Comparison of ENCODE assay signal across 22 cellular contexts in genomic region chr2:83051538-83052192, GRCh38.
DNase-seq lines count a peak whose midpoint lies in the region; ATAC-seq and TF ChIP-seq lines count a peak whose summit lies in the region.
"Had no signal": no experiment of that assay in that cellular context is flagged by ENCODE, and none has a peak within 500 bp of the region (broad histone marks: within the 10 kb centered on the region; RNA-seq: fewer than 3 reads in every experiment).

No MANE protein-coding gene starts in this region.

- peak overlapping the region; percentile 74 for H3K27ac Mint-ChIP-seq in mesothelial cell of epicardium
- H3K27ac Mint-ChIP-seq: activated CD4-positive, alpha-beta T cell treated with anti-CD3 and anti-CD28 coated beads, Interleukin-2, amount 10 ng/mL, durations not matched to agents 7 days and 5 days had no signal

- H3K4me3 ChIP-seq in choroid plexus epithelial cell (ENCODE audit: low read depth, low read length) = no peak overlapping the region
- no peak overlapping the region for H3K4me3 ChIP-seq in lower lobe of right lung
- H3K4me3 ChIP-seq: BLaER1, heart left ventricle, SK-N-MC, upper lobe of left lung had no signal

- H3K4me3 Mint-ChIP-seq in mesothelial cell of epicardium = no peak overlapping the region
- H3K4me3 Mint-ChIP-seq: activated CD4-positive, alpha-beta T cell treated with anti-CD3 and anti-CD28 coated beads, Interleukin-2, amount 10 ng/mL, durations not matched to agents 7 days and 5 days; activated T-cell treated with anti-CD3 and anti-CD28 coated beads, Interleukin-2, amount 50 U/mL, for 4 hours had no signal

- no peak for ATAC-seq in activated CD4-positive, CD25-positive, alpha-beta regulatory T cell treated with anti-CD3 and anti-CD28 coated beads, Interleukin-2, amount 50 U/mL, for 24 hours
- ATAC-seq in lower lobe of right lung = no peak
- ATAC-seq: activated T-cell treated with anti-CD3 and anti-CD28 coated beads, Interleukin-2, amount 50 U/mL, for 4 hours; foreskin keratinocyte had no signal

- TF ChIP-seq CTCF in choroid plexus epithelial cell (conservative IDR thresholded peaks at IDR 0.05; ENCODE audit: low read depth, low read length) (no peak), mesothelial cell of epicardium (IDR thresholded peaks at IDR 0.05; ENCODE audit: unreplicated experiment) (no peak), lower lobe of right lung (IDR thresholded peaks at IDR 0.05) (no peak)

- H3K9me3 ChIP-seq in lower lobe of right lung = no peaks in the 10 kb centered on the region
- H3K9me3 ChIP-seq: BLaER1, upper lobe of left lung had no signal

- peaks cover 14% of the 10 kb centered on the region for H3K4me1 Mint-ChIP-seq in mesothelial cell of epicardium
- H3K4me1 Mint-ChIP-seq: activated CD4-positive, alpha-beta T cell treated with anti-CD3 and anti-CD28 coated beads, Interleukin-2, amount 10 ng/mL, durations not matched to agents 7 days and 5 days had no signal

- in situ Hi-C loops in KBM-7 (cut with MboI; ENCODE audit: low pct_unique_long_range_greater_than_20kb, low sequenced_read_pairs) = no loop called here

- H3K27me3 Mint-ChIP-seq in mesothelial cell of epicardium (ENCODE audit: low read depth) = no peaks in the 10 kb centered on the region
- H3K27me3 Mint-ChIP-seq: activated CD4-positive, alpha-beta T cell treated with anti-CD3 and anti-CD28 coated beads, Interleukin-2, amount 10 ng/mL, durations not matched to agents 7 days and 5 days had no signal

- H3K27ac ChIP-seq in lower lobe of right lung = no peak overlapping the region
- H3K27ac ChIP-seq: BLaER1, foreskin keratinocyte, SK-N-MC, upper lobe of left lung had no signal

- no peaks in the 10 kb centered on the region for H3K36me3 ChIP-seq in lower lobe of right lung
- H3K36me3 ChIP-seq: BLaER1, heart left ventricle, upper lobe of left lung had no signal

- H3K4me1 ChIP-seq in lower lobe of right lung = no peaks in the 10 kb centered on the region
- H3K4me1 ChIP-seq: BLaER1, upper lobe of left lung had no signal

- intact Hi-C loops in lower lobe of right lung (cut with DNase I) = no loop called here

- H3K9me3 Mint-ChIP-seq in mesothelial cell of epicardium = peaks cover 9% of the 10 kb centered on the region

- no peaks in the 10 kb centered on the region for H3K27me3 ChIP-seq in lower lobe of right lung (ENCODE audit: low read depth)
- H3K27me3 ChIP-seq: BLaER1, foreskin keratinocyte, heart left ventricle, upper lobe of left lung had no signal

- peak; percentile 0 for DNase-seq in KBM-7
- DNase-seq in SKM-1 (lab: John Stamatoyannopoulos, UW; ENCODE audit: unreplicated experiment) = peak; percentile 50
- DNase-seq in choroid plexus epithelial cell (ENCODE audit: low read depth) = peak; percentile 13
- no peak for DNase-seq in mesothelial cell of epicardium (ENCODE audit: low spot score in 2 of 2, unreplicated experiment in 2 of 2)
- DNase-seq in hepatic stellate cell (ENCODE audit: low spot score) = no peak
- DNase-seq in lower lobe of right lung = no peak
- no peak for DNase-seq in NCI-H1436 treated with DMSO at 0.1 percent for 48 hours (lab: John Stamatoyannopoulos, UW)
- DNase-seq: ACHN; activated CD4-positive, alpha-beta T cell treated with anti-CD3 and anti-CD28 coated beads, Interleukin-2, amount 10 ng/mL, durations not matched to agents 7 days and 5 days; activated T-cell treated with anti-CD3 and anti-CD28 coated beads, Interleukin-2, amount 50 U/mL, for 4 hours; effector CD8-positive, alpha-beta T cell; erythroblast; foreskin keratinocyte; H7; heart left ventricle; mesenchymal stem cell; nucleus accumbens; T-helper 2 cell; upper lobe of left lung had no signal

- H3K36me3 Mint-ChIP-seq in mesothelial cell of epicardium = peaks cover 2% of the 10 kb centered on the region

Comparison
In these comparisons a context has a peak if more than half of its experiments do, and no peak if none do; other contexts are left out.
1. DNase-seq: peak in KBM-7 (single experiment), SKM-1 (single experiment) and choroid plexus epithelial cell (single experiment); none in mesothelial cell of epicardium (0 of 2), hepatic stellate cell (single experiment), lower lobe of right lung (single experiment) and NCI-H1436 treated with DMSO at 0.1 percent for 48 hours (single experiment).